ENCODE assay signal across 11 cellular contexts in the genomic region with DNA sequence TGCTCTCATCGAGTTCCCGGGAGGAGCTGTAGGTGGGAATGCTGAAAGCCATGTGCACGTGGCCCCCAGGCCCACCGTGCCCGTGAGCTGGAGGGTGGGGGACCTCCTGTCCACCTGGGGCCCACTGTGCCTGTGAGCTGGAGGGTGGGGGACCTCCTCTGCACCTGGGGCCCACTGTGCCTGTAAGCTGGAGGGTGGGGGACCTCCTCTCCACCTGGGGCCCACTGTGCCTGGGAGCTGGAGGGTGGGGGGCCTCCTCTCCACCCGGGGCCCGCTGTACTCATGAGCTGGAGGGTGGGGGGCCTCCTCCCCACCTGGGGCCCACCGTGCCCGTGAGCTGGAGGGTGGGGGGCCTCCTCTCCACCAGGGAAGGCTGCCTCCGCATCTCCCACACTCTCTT. TPM values are rescaled to one million over a fixed set of nuclear protein-coding genes. Genes with fewer than 3 reads are reported as not detected.
DNase-seq lines count a peak whose midpoint lies in the region; ATAC-seq and TF ChIP-seq lines count a peak whose summit lies in the region.
"Had no signal": no experiment of that assay in that cellular context is flagged by ENCODE, and none has a peak within 500 bp of the region (broad histone marks: within the 10 kb centered on the region; RNA-seq: fewer than 3 reads in every experiment).

No MANE protein-coding gene starts in this region.

- intact Hi-C loops in heart left ventricle (cut with DNase I) (loop anchor here in 1 of 10 donors (5.0 kb wide), 1 partner anchor 43 kb away; no protein-coding TSS in a partner anchor), left ventricle myocardium superior (cut with micrococcal nuclease) (no loop called here), left lung (cut with DNase I) (no loop called here)

- no peak for TF ChIP-seq POLR2A in heart left ventricle (IDR thresholded peaks at IDR 0.05)

- H3K27me3 ChIP-seq in heart left ventricle (peaks cover 0 to 77% (median 35%) of the 10 kb centered on the region in 9 donors), SJSA1 (replicated peaks) (no peaks in the 10 kb centered on the region), left lung (peaks cover 21 to 87% of the 10 kb centered on the region in 2 donors), skeletal muscle tissue (ENCODE audit: control insufficient read depth in 3 of 3, insufficient read depth in 3 of 3, low read length in 3 of 3) (peaks cover 51 to 64% (median 54%) of the 10 kb centered on the region in 3 donors)
- H3K27me3 ChIP-seq: MG63 had no signal

- TF ChIP-seq CTCF in heart left ventricle (IDR thresholded peaks at IDR 0.05) = no peak
- TF ChIP-seq CTCF in left lung (IDR thresholded peaks at IDR 0.05) = no peak
- TF ChIP-seq CTCF in chondrocyte (IDR thresholded peaks at IDR 0.05) = no peak
- no peak for TF ChIP-seq CTCF in GM13977 (IDR thresholded peaks at IDR 0.05; ENCODE audit: extremely low read depth, insufficient read depth, missing control alignments)

- H3K27ac Mint-ChIP-seq in chondrocyte (ENCODE audit: unreplicated experiment) = no peak overlapping the region

- H3K36me3 Mint-ChIP-seq in chondrocyte (ENCODE audit: low read depth) = no peaks in the 10 kb centered on the region

- H3K9me3 Mint-ChIP-seq in chondrocyte (ENCODE audit: low read depth) = no peaks in the 10 kb centered on the region

- H3K4me3 ChIP-seq in heart left ventricle (no peak overlapping the region), SJSA1 (no peak overlapping the region), left lung (no peak overlapping the region), skeletal muscle tissue (ENCODE audit: low read length in 3 of 3) (no peak overlapping the region)
- H3K4me3 ChIP-seq: MG63, PC-9 had no signal

- H3K4me1 ChIP-seq in heart left ventricle = peaks cover 10 to 79% (median 61%) of the 10 kb centered on the region in 12 donors
- H3K4me1 ChIP-seq in SJSA1 (replicated peaks) = peaks cover 85% of the 10 kb centered on the region
- peaks cover 20 to 76% of the 10 kb centered on the region in 2 donors for H3K4me1 ChIP-seq in left lung
- H3K4me1 ChIP-seq in skeletal muscle tissue (ENCODE audit: control insufficient read depth in 3 of 3, insufficient read depth in 3 of 3, low read length in 3 of 3) = peaks cover 12 to 50% (median 32%) of the 10 kb centered on the region in 3 donors

- H3K27ac ChIP-seq in heart left ventricle (peak overlapping the region; percentile 70 to 97 (median 86)), SJSA1 (peak overlapping the region; percentile 90), left lung (peak overlapping the region; percentile 73 to 81), skeletal muscle tissue (ENCODE audit: low read depth, low read length) (peak overlapping the region; percentile 56)
- H3K27ac ChIP-seq: 22Rv1, PC-9 had no signal

- no peaks in the 10 kb centered on the region for H3K9me3 ChIP-seq in heart left ventricle
- no peaks in the 10 kb centered on the region for H3K9me3 ChIP-seq in SJSA1 (replicated peaks)
- H3K9me3 ChIP-seq in left lung = no peaks in the 10 kb centered on the region
- H3K9me3 ChIP-seq in skeletal muscle tissue (ENCODE audit: control insufficient read depth in 3 of 3, low read length in 3 of 3) = no peaks in the 10 kb centered on the region
- H3K9me3 ChIP-seq: MG63 had no signal

- H3K36me3 ChIP-seq in heart left ventricle (no peaks in the 10 kb centered on the region), SJSA1 (no peaks in the 10 kb centered on the region), left lung (no peaks in the 10 kb centered on the region), skeletal muscle tissue (ENCODE audit: control insufficient read depth in 3 of 3, insufficient read depth in 3 of 3, low read length in 3 of 3) (no peaks in the 10 kb centered on the region)
- H3K36me3 ChIP-seq: MG63 had no signal

- peaks cover 7% of the 10 kb centered on the region for H3K27me3 Mint-ChIP-seq in chondrocyte (ENCODE audit: low read depth)

- H3K4me3 Mint-ChIP-seq in chondrocyte (ENCODE audit: unreplicated experiment) = no peak overlapping the region

- H3K9ac ChIP-seq in skeletal muscle tissue (ENCODE audit: low read depth in 1 of 3, low read length in 3 of 3) = no peak overlapping the region

- ATAC-seq in heart left ventricle = no peak
- no peak for ATAC-seq in left ventricle myocardium superior
- no peak for ATAC-seq in left lung

- H3K4me1 Mint-ChIP-seq in chondrocyte (ENCODE audit: low read depth) = peaks cover 18% of the 10 kb centered on the region

- no peak for DNase-seq in heart left ventricle
- no peak for DNase-seq in left ventricle myocardium superior
- no peak for DNase-seq in SJSA1 (ENCODE audit: low read depth in 1 of 2, low spot score in 2 of 2)
- DNase-seq in left lung = no peak
- DNase-seq in chondrocyte (ENCODE audit: low spot score) = no peak
- DNase-seq in GM13977 (ENCODE audit: low spot score) = no peak
- DNase-seq in COLO829 (ENCODE audit: low spot score) = no peak

- 66 to 73% (median 70%) methylated on average over 5 to 10 of the region's 10 CpGs for WGBS in heart left ventricle, 4 donors

- in situ Hi-C loops in GM13977 (cut with MboI; ENCODE audit: low pct_unique_long_range_greater_than_20kb, low sequenced_read_pairs, unreplicated experiment) = no loop called here

RNA-seq across cellular contexts. Expression of gene NUDT14, which starts 13.9 kb away (rescaled TPM):
- total RNA-seq in heart left ventricle (10 to 100 TPM; 16.7 to 48.9 (median 23.8) TPM), left ventricle myocardium superior (34.7 TPM), left lung (10 to 100 TPM; 52.5 to 77.5 TPM), skeletal muscle tissue (17.2 TPM), chondrocyte (13.7 to 37.4 TPM (median 35.0 TPM) in 3 replicates)
- 10 to 100 TPM; 14.3 to 29.6 TPM for polyA plus RNA-seq in heart left ventricle
- total RNA-seq in SJSA1 (2014; rRNA removed; shearing (Covaris generic)) = 31.8 and 41.3 TPM in 2 replicates

RNA-seq across cellular contexts. Expression of gene JAG2, which starts 26.5 kb away (rescaled TPM):
- total RNA-seq in heart left ventricle = 10 to 100 TPM; 20.4 to 62.4 (median 28.6) TPM
- 10 to 100 TPM; 19.1 to 25.2 TPM for polyA plus RNA-seq in heart left ventricle
- 33.6 TPM for total RNA-seq in left ventricle myocardium superior
- 125 and 160 TPM in 2 replicates for total RNA-seq in SJSA1 (2014; rRNA removed; shearing (Covaris generic))
- 10 to 100 TPM; 32.0 to 34.2 TPM for total RNA-seq in left lung
- total RNA-seq in skeletal muscle tissue = 33.9 TPM
- total RNA-seq in chondrocyte = 8.3 to 18.2 TPM (median 16.8 TPM) in 3 replicates

RNA-seq across cellular contexts. Expression of gene BTBD6, which starts 53.3 kb away (rescaled TPM):
- total RNA-seq in heart left ventricle (10 to 100 TPM; 28.8 to 51.8 (median 34.8) TPM), left ventricle myocardium superior (51.6 TPM), left lung (10 to 100 TPM; 45.4 to 52.6 TPM), skeletal muscle tissue (50.6 TPM), chondrocyte (52.7 to 54.3 TPM (median 53.1 TPM) in 3 replicates)
- polyA plus RNA-seq in heart left ventricle = 10 to 100 TPM; 40.7 to 56.3 TPM
- 80.3 and 80.5 TPM in 2 replicates for total RNA-seq in SJSA1 (2014; rRNA removed; shearing (Covaris generic))
